In the genomic region with DNA sequence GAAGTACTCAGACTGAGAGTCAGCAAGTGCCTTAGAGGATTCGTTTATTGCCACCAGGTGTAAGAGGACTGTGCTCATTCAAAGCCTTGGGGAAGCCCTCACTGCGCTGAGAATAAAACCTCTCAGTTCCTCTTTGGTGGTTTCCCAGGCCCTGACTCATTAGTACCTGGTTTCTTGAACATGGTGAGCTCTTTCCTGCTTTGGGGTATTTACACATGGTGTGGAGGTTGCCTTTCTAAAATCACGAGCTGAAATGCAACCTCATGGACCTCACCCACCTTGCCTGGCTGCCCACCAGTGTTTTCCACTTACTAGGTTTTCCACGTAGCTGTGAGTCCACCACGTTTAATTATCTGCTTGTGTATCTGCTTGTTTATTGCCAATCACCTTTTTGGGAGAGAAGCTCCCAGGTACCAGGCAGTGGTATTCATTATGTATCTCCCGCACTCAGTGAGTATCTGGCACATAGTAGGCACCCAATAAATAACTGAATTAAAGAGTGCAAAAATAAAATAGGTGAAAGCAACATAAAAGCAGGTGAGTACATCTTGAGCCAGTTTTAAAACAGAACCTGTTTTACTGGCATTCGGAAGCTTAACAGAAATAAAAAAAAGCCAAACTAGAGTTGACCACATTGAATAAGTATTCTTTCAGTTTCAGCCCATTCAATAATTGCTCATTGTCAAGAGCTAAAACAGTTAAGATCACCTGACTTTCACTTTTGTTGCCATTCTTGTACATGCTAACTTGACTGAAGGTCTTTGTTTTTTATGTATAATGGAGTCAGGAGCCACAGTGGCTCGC, we compare ENCODE assay signal across 8 cellular contexts.
DNase-seq lines count a peak whose midpoint lies in the region; ATAC-seq and TF ChIP-seq lines count a peak whose summit lies in the region.

No MANE protein-coding gene starts in this region.

- intact Hi-C loops in Calu3 (cut with micrococcal nuclease; ENCODE audit: unreplicated experiment) (loop anchor here (5.0 kb wide), 1 partner anchor 615 kb away; no protein-coding TSS in a partner anchor), posterior vena cava (cut with DNase I) (no loop called here)

- no peak for TF ChIP-seq POLR2A in gastroesophageal sphincter (IDR thresholded peaks at IDR 0.05)

- no peak for TF ChIP-seq EP300 in gastroesophageal sphincter (IDR thresholded peaks at IDR 0.05)

- H3K27ac Mint-ChIP-seq in Calu3 (ENCODE audit: unreplicated experiment), result no peak overlapping the region

- H3K9me3 ChIP-seq in SU-DHL-6 (ENCODE audit: insufficient read depth, low read length), result no peaks in the 10 kb centered on the region
- H3K9me3 ChIP-seq in gastroesophageal sphincter, result no peaks in the 10 kb centered on the region

- peak overlapping the region; percentile 71 for H3K27ac ChIP-seq in SU-DHL-6 (ENCODE audit: low read depth, low read length)
- no peak overlapping the region for H3K27ac ChIP-seq in gastroesophageal sphincter

- H3K4me3 ChIP-seq in SU-DHL-6 (ENCODE audit: insufficient read depth, low read length, poor library complexity, severe bottlenecking) (peak overlapping the region; percentile 26), gastroesophageal sphincter (no peak overlapping the region)

- DNase-seq in Calu3 (peak; percentile 41), hepatic stellate cell (ENCODE audit: low spot score) (no peak), posterior vena cava (ENCODE audit: low spot score) (no peak)
- peak; percentile 27 for DNase-seq in stimulated activated naive CD8-positive, alpha-beta T cell treated with anti-CD3 and anti-CD28 coated beads, Interleukin-15, Interleukin-2, amounts not matched to agents 100 U/mL and 50 U/mL, for 24 hours

- H3K9me3 Mint-ChIP-seq in Calu3 (ENCODE audit: low read depth, unreplicated experiment), result no peaks in the 10 kb centered on the region

- H3K4me1 Mint-ChIP-seq in Calu3 (ENCODE audit: low read depth, unreplicated experiment), result peaks cover 18% of the 10 kb centered on the region

- CTCF ChIA-PET in Calu3 (lab: Charles Lee), result no interaction called here

- WGBS in gastroesophageal sphincter (ENCODE audit: low coverage in 1 of 2), 2 donors, result 79 to 88% methylated on average over 4 to 6 of the region's 8 CpGs

- H3K36me3 Mint-ChIP-seq in Calu3 (ENCODE audit: insufficient read depth, unreplicated experiment), result no peaks in the 10 kb centered on the region

- no peaks in the 10 kb centered on the region for H3K9me2 ChIP-seq in SU-DHL-6 (replicated peaks; ENCODE audit: insufficient read depth, low read length)

- no peak overlapping the region for H3K4me3 Mint-ChIP-seq in Calu3 (ENCODE audit: low read depth, unreplicated experiment)

- H3K9ac ChIP-seq in SU-DHL-6 (ENCODE audit: low read length), result no peak overlapping the region; the same call in 1 of the 2 replicates

- H4K20me1 ChIP-seq in SU-DHL-6 (ENCODE audit: low read depth, low read length), result no peaks in the 10 kb centered on the region

- H3K27me3 Mint-ChIP-seq in Calu3 (ENCODE audit: unreplicated experiment), result no peaks in the 10 kb centered on the region

- no TSS peak for BruUV-seq in Calu3 (replicated peaks; lab: Mats Ljungman, UMichigan)

- H3K27me3 ChIP-seq in SU-DHL-6 (ENCODE audit: low read length) (no peaks in the 10 kb centered on the region), gastroesophageal sphincter (no peaks in the 10 kb centered on the region)

- H3K4me2 ChIP-seq in SU-DHL-6 (ENCODE audit: low read depth, low read length, poor library complexity, severe bottlenecking), result peak overlapping the region; percentile 48

- H3F3A ChIP-seq in SU-DHL-6 (ENCODE audit: insufficient read depth), result no peaks in the 10 kb centered on the region; the same call in 1 of the 2 replicates

- no peak overlapping the region for H2AFZ ChIP-seq in SU-DHL-6 (ENCODE audit: low read depth, low read length, severe bottlenecking)

- peaks cover 0 to 3% (median 0%) of the 10 kb centered on the region in 3 donors for H3K4me1 ChIP-seq in gastroesophageal sphincter

- H3K36me3 ChIP-seq in SU-DHL-6 (ENCODE audit: low read length) (no peaks in the 10 kb centered on the region), gastroesophageal sphincter (no peaks in the 10 kb centered on the region)

- ATAC-seq in GM19328 (IDR thresholded peaks at IDR 0.05; ENCODE audit: unreplicated experiment) (peak; percentile 85), HG03280 (IDR thresholded peaks at IDR 0.05; ENCODE audit: unreplicated experiment) (peak; percentile 83), gastroesophageal sphincter (no peak)
- peak; percentile 94 for ATAC-seq in stimulated activated naive CD8-positive, alpha-beta T cell treated with anti-CD3 and anti-CD28 coated beads, Interleukin-15, Interleukin-2, amounts not matched to agents 100 U/mL and 50 U/mL, for 24 hours

- H3K79me2 ChIP-seq in SU-DHL-6 (ENCODE audit: insufficient read depth, low read length), result no peaks in the 10 kb centered on the region

- TF ChIP-seq CTCF in Calu3 (IDR thresholded peaks at IDR 0.05; ENCODE audit: unreplicated experiment) (no peak), SU-DHL-6 (IDR thresholded peaks at IDR 0.05; ENCODE audit: insufficient read depth, low read length, poor library complexity, severe bottlenecking) (no peak), gastroesophageal sphincter (IDR thresholded peaks at IDR 0.05) (no peak)

Comparison
In these comparisons a context has a peak if more than half of its experiments do, and no peak if none do; other contexts are left out.
1. DNase-seq: peak in Calu3 (single experiment) and stimulated activated naive CD8-positive, alpha-beta T cell treated with anti-CD3 and anti-CD28 coated beads, Interleukin-15, Interleukin-2, amounts not matched to agents 100 U/mL and 50 U/mL, for 24 hours (single experiment); none in hepatic stellate cell (single experiment) and posterior vena cava (single experiment).